Comparison of ENCODE assay signal across 8 cellular contexts in the genomic region with DNA sequence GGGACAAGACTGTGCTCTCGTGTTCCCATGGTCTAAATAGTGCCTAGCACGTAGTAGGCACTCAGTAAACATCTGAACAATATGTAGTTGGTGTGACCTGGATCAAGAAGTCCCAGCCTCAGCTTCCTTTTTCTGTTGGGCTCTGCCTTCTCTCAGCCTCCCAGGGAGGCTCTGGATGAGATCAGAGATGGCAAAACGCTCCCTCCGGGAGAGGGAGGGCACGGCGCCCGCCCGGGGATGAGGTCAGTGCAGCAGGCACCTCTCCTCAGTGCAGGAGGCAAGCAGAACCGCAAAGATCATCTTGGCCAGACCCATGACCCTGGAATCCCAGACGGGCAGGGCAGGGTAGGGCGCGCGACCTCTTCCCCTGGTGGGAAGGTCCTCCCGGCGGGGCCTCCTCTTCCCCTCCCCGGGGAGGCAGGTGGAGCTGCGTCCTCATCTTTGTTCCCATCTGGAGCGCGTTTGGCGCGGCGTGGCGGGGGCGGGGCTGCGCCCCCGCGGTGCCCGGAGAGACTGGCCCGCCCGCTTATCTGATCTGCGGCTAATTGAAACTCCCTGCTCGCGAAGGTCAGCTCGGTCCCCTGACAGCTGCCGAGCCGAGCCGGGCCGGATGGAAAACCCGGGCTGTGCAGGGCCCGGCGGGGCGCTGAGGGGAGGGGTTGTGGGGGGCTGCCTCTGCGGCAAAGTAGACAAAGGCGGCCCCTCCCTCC.
DNase-seq lines count a peak whose midpoint lies in the region; ATAC-seq and TF ChIP-seq lines count a peak whose summit lies in the region.

No MANE protein-coding gene starts in this region.

- H3K4me1 Mint-ChIP-seq in T-cell (peaks cover 24 to 34% (median 26%) of the 10 kb centered on the region in 3 donors), neural progenitor cell (peaks cover 54% of the 10 kb centered on the region)

- H3K27me3 ChIP-seq in BE2C: no peaks in the 10 kb centered on the region
- H3K27me3 ChIP-seq in neural progenitor cell: peaks cover 31% of the 10 kb centered on the region

- no peaks in the 10 kb centered on the region for H3K79me2 ChIP-seq in neural progenitor cell (ENCODE audit: low read depth)

- H3K4me3 Mint-ChIP-seq in T-cell (peak overlapping the region; percentile 43 to 73 (median 55)), neural progenitor cell (peak overlapping the region; percentile 78)

- H3K4me3 ChIP-seq in BE2C (ENCODE audit: low read depth, low read length): peak overlapping the region; percentile 38
- peak overlapping the region; percentile 59 for H3K4me3 ChIP-seq in neural progenitor cell

- CTCF ChIA-PET in T-cell (lab: Charles Lee): no interaction called here

- H3K9me3 ChIP-seq in BE2C: no peaks in the 10 kb centered on the region; the same call in 1 of the 2 replicates
- H3K9me3 ChIP-seq in neural progenitor cell (ENCODE audit: low read depth): no peaks in the 10 kb centered on the region

- H3K27ac Mint-ChIP-seq in T-cell: peak overlapping the region; percentile 31 to 34
- peak overlapping the region; percentile 85 for H3K27ac Mint-ChIP-seq in neural progenitor cell

- H3K9me3 Mint-ChIP-seq in T-cell (no peaks in the 10 kb centered on the region), neural progenitor cell (peaks cover under 1% of the 10 kb centered on the region)

- H3K36me3 ChIP-seq in BE2C (no peaks in the 10 kb centered on the region), neural progenitor cell (no peaks in the 10 kb centered on the region)

- peaks cover 20% of the 10 kb centered on the region for H3K4me1 ChIP-seq in BE2C
- H3K4me1 ChIP-seq in neural progenitor cell: peaks cover 43% of the 10 kb centered on the region

- H3K9ac ChIP-seq in neural progenitor cell: no peak overlapping the region

- no peak overlapping the region for H2AFZ ChIP-seq in neural progenitor cell (replicated peaks)

- TF ChIP-seq CTCF in BE2C (IDR thresholded peaks at IDR 0.05; ENCODE audit: low read depth, low read length) (no peak), neural progenitor cell (IDR thresholded peaks at IDR 0.05) (no peak)

- H3K27ac ChIP-seq in neural progenitor cell: no peak overlapping the region

- peak in 1 of 4 experiments; percentile 5 for ATAC-seq in T-cell (replicated peaks in 1 of 4)
- ATAC-seq in HG02840 (IDR thresholded peaks at IDR 0.05; ENCODE audit: low FRiP score, unreplicated experiment): no peak

- H3K36me3 Mint-ChIP-seq in T-cell (no peaks in the 10 kb centered on the region), neural progenitor cell (no peaks in the 10 kb centered on the region)

- DNase-seq in BE2C (peak; percentile 86), HK-2 (ENCODE audit: unreplicated experiment) (peak; percentile 91), T-cell (peak in 1 of 34 experiments; percentile 10), germinal center (ENCODE audit: low spot score) (peak; percentile 45), neural progenitor cell (ENCODE audit: low spot score) (peak; percentile 84), cerebellum (ENCODE audit: low spot score) (no peak)
- DNase-seq in activated CD4-positive, alpha-beta T cell treated with anti-CD3 and anti-CD28 coated beads, Interleukin-2, amount 50 U/mL, for 1 hour: no peak

- peaks cover 71% of the 10 kb centered on the region for H3F3A ChIP-seq in neural progenitor cell (ENCODE audit: low read depth)

- no peaks in the 10 kb centered on the region for H4K20me1 ChIP-seq in neural progenitor cell (ENCODE audit: low read depth)

- peak overlapping the region; percentile 87 for H3K4me2 ChIP-seq in neural progenitor cell

- POLR2A ChIA-PET in T-cell (lab: Charles Lee): interaction anchor here in 1 of 2 donors (0.7 kb wide), 1 partner anchor 411 kb away, joined by 3 read pairs; no protein-coding TSS in a partner anchor

- H3K27me3 Mint-ChIP-seq in T-cell: peaks cover 0 to 7% of the 10 kb centered on the region in 2 donors
- peaks cover 11% of the 10 kb centered on the region for H3K27me3 Mint-ChIP-seq in neural progenitor cell (ENCODE audit: insufficient read depth, low read depth)

Comparison
In these comparisons a context has a peak if more than half of its experiments do, and no peak if none do; other contexts are left out.
1. DNase-seq: peak in BE2C (single experiment), HK-2 (single experiment), germinal center (single experiment) and neural progenitor cell (single experiment); none in cerebellum (single experiment) and activated CD4-positive, alpha-beta T cell treated with anti-CD3 and anti-CD28 coated beads, Interleukin-2, amount 50 U/mL, for 1 hour (single experiment).